Comparison of ENCODE assay signal across 36 cellular contexts in genomic region chr9:133997584-133997983, GRCh38. TPM values are rescaled to one million over a fixed set of nuclear protein-coding genes. Genes with fewer than 3 reads are reported as not detected.
DNase-seq lines count a peak whose midpoint lies in the region; ATAC-seq, FAIRE-seq and TF ChIP-seq lines count a peak whose summit lies in the region.
"Had no signal": no experiment of that assay in that cellular context is flagged by ENCODE, and none has a peak within 500 bp of the region (broad histone marks: within the 10 kb centered on the region; RNA-seq: fewer than 3 reads in every experiment).

No MANE protein-coding gene starts in this region.

- H3K36me3 ChIP-seq in HEK293 (ENCODE audit: control insufficient read depth in 2 of 2, insufficient read depth in 1 of 2, low read length in 2 of 2) (no peaks in the 10 kb centered on the region), Caco-2 (ENCODE audit: control insufficient read depth, insufficient read depth, low read length) (no peaks in the 10 kb centered on the region)
- H3K36me3 ChIP-seq: BE2C; BLaER1; BLaER1 treated with 17β-estradiol and CSF1 and Interleukin-3, amounts not matched to agents 10 nM and 100 nM had no signal

- no peak for ATAC-seq in natural killer cell treated with Interleukin-12 subunit alpha and Interleukin-12 subunit beta and Interleukin-15 and Interleukin-18, amount 100 ng/mL, for 72 hours
- no peak for ATAC-seq in natural killer cell
- ATAC-seq in GM21825 (IDR thresholded peaks at IDR 0.05; ENCODE audit: unreplicated experiment): no peak
- ATAC-seq: A549; CD8-positive, alpha-beta T cell had no signal

- H3K27me3 ChIP-seq in Caco-2 (replicated peaks; ENCODE audit: control insufficient read depth, insufficient read depth, low read length): no peaks in the 10 kb centered on the region
- H3K27me3 ChIP-seq: BE2C; BLaER1; BLaER1 treated with 17β-estradiol and CSF1 and Interleukin-3, amounts not matched to agents 10 nM and 100 nM had no signal

- no peak overlapping the region for H3K27ac Mint-ChIP-seq in natural killer cell treated with Interleukin-12 subunit alpha and Interleukin-12 subunit beta and Interleukin-15 and Interleukin-18, amount 100 ng/mL, for 72 hours
- H3K27ac Mint-ChIP-seq in natural killer cell: no peak overlapping the region
- H3K27ac Mint-ChIP-seq in Caco-2 (ENCODE audit: unreplicated experiment): no peak overlapping the region
- H3K27ac Mint-ChIP-seq: B cell; CD4-positive, alpha-beta memory T cell; CD4-positive, alpha-beta T cell; CD8-positive, alpha-beta memory T cell; CD8-positive, alpha-beta T cell had no signal

- H3K4me3 Mint-ChIP-seq in natural killer cell treated with Interleukin-12 subunit alpha and Interleukin-12 subunit beta and Interleukin-15 and Interleukin-18, amount 100 ng/mL, for 72 hours: no peak overlapping the region
- H3K4me3 Mint-ChIP-seq in natural killer cell: no peak overlapping the region
- no peak overlapping the region for H3K4me3 Mint-ChIP-seq in Caco-2 (ENCODE audit: unreplicated experiment)
- H3K4me3 Mint-ChIP-seq: B cell; CD14-positive monocyte; CD4-positive, alpha-beta T cell; CD4-positive, CD25-positive, alpha-beta regulatory T cell; CD8-positive, alpha-beta T cell had no signal

- intact Hi-C loops in natural killer cell (cut with micrococcal nuclease) (no loop called here), Caco-2 (cut with micrococcal nuclease; ENCODE audit: unreplicated experiment) (no loop called here)

- H3K27me3 Mint-ChIP-seq in natural killer cell treated with Interleukin-12 subunit alpha and Interleukin-12 subunit beta and Interleukin-15 and Interleukin-18, amount 100 ng/mL, for 72 hours: peaks cover 0 to 4% of the 10 kb centered on the region in 2 donors
- H3K27me3 Mint-ChIP-seq in natural killer cell (ENCODE audit: low read depth in 2 of 2) (peaks cover 0 to 4% of the 10 kb centered on the region in 2 donors), Caco-2 (ENCODE audit: insufficient read depth, unreplicated experiment) (no peaks in the 10 kb centered on the region)
- H3K27me3 Mint-ChIP-seq: B cell; CD4-positive, alpha-beta T cell had no signal

- H3K9me3 ChIP-seq in HEK293 (ENCODE audit: control insufficient read depth, insufficient read depth, low read depth, low read length): no peaks in the 10 kb centered on the region
- H3K9me3 ChIP-seq in Caco-2: no peaks in the 10 kb centered on the region
- H3K9me3 ChIP-seq: A549; BE2C; BLaER1; BLaER1 treated with 17β-estradiol and CSF1 and Interleukin-3, amounts not matched to agents 10 nM and 100 nM had no signal

- no peaks in the 10 kb centered on the region for H3K36me3 Mint-ChIP-seq in natural killer cell treated with Interleukin-12 subunit alpha and Interleukin-12 subunit beta and Interleukin-15 and Interleukin-18, amount 100 ng/mL, for 72 hours
- no peaks in the 10 kb centered on the region for H3K36me3 Mint-ChIP-seq in natural killer cell
- no peaks in the 10 kb centered on the region for H3K36me3 Mint-ChIP-seq in Caco-2 (ENCODE audit: insufficient read depth, unreplicated experiment)
- H3K36me3 Mint-ChIP-seq: CD14-positive monocyte; CD4-positive, alpha-beta memory T cell; CD4-positive, CD25-positive, alpha-beta regulatory T cell; CD8-positive, alpha-beta memory T cell; CD8-positive, alpha-beta T cell had no signal

- POLR2A ChIA-PET in HEK293 (lab: Yijun Ruan, JAX) (interaction anchor here (0.7 kb wide), 1 partner anchor 28 kb away, joined by 3 read pairs; the partner anchor contains the start of gene BRD3OS), Caco-2 (lab: Charles Lee) (no interaction called here)

- H3K27ac ChIP-seq in HEK293 (ENCODE audit: extremely low read depth, low read depth, low read length): no peak overlapping the region
- H3K27ac ChIP-seq: 22Rv1; A549; BLaER1; BLaER1 treated with 17β-estradiol and CSF1 and Interleukin-3, amounts not matched to agents 10 nM and 100 nM; C4-2B had no signal

- H3K4me1 Mint-ChIP-seq in natural killer cell treated with Interleukin-12 subunit alpha and Interleukin-12 subunit beta and Interleukin-15 and Interleukin-18, amount 100 ng/mL, for 72 hours (ENCODE audit: low read depth in 2 of 2): no peaks in the 10 kb centered on the region
- H3K4me1 Mint-ChIP-seq in natural killer cell (peaks cover 0 to 7% of the 10 kb centered on the region in 2 donors), Caco-2 (ENCODE audit: low read depth, unreplicated experiment) (no peaks in the 10 kb centered on the region)

- no TSS peak for BruUV-seq in Caco-2 (replicated peaks; lab: Mats Ljungman, UMichigan)

- no peaks in the 10 kb centered on the region for H3K9me3 Mint-ChIP-seq in natural killer cell treated with Interleukin-12 subunit alpha and Interleukin-12 subunit beta and Interleukin-15 and Interleukin-18, amount 100 ng/mL, for 72 hours
- H3K9me3 Mint-ChIP-seq in natural killer cell: no peaks in the 10 kb centered on the region
- H3K9me3 Mint-ChIP-seq in Caco-2 (ENCODE audit: unreplicated experiment): no peaks in the 10 kb centered on the region
- H3K9me3 Mint-ChIP-seq: CD14-positive monocyte; CD4-positive, alpha-beta memory T cell; CD4-positive, alpha-beta T cell; CD8-positive, alpha-beta memory T cell; CD8-positive, alpha-beta T cell had no signal

- H3K4me1 ChIP-seq in HEK293 (ENCODE audit: control insufficient read depth, insufficient read depth, low read length) (peaks cover 6% of the 10 kb centered on the region; the same call in 1 of the 2 replicates), Caco-2 (peaks cover 13% of the 10 kb centered on the region)

- TF ChIP-seq CTCF in natural killer cell (IDR thresholded peaks at IDR 0.05) (no peak), HEK293 (tag by site-specific recombination; IDR thresholded peaks at IDR 0.05) (no peak), Caco-2 (IDR thresholded peaks at IDR 0.05; ENCODE audit: insufficient read depth in 1 of 2, low read depth in 1 of 2, low read length in 1 of 2, severe bottlenecking in 1 of 2, unreplicated experiment in 1 of 2) (no peak)

- CTCF ChIA-PET in HEK293 (lab: Yijun Ruan, JAX) (interaction anchor here (0.6 to 5.4 kb wide), 4 partner anchors 204 to 583 kb away, joined by 3 to 200 read pairs (median 70); no protein-coding TSS in a partner anchor), Caco-2 (lab: Charles Lee) (no interaction called here)

- FAIRE-seq in urothelium cell line (lab: Jason Lieb, UNC): peak; percentile 58
- FAIRE-seq in GM19239 (lab: Jason Lieb, UNC): no peak
- FAIRE-seq: A204.1, A549, D721Med had no signal

- DNase-seq in natural killer cell treated with Interleukin-12 subunit alpha and Interleukin-12 subunit beta and Interleukin-15 and Interleukin-18, amount 100 ng/mL, for 72 hours (ENCODE audit: low spot score): peak; percentile 1
- no peak for DNase-seq in natural killer cell
- peak; percentile 10 for DNase-seq in D341Med (ENCODE audit: low spot score)
- DNase-seq in urothelium cell line (ENCODE audit: low spot score): no peak
- DNase-seq in GM19239 (ENCODE audit: insufficient read length, low spot score): no peak
- no peak for DNase-seq in Caco-2
- DNase-seq: 8988T; ACHN; AML-193; BE2C; C1 segment of cervical spinal cord; Calu3; CD4-positive, alpha-beta memory T cell; CD4-positive, alpha-beta T cell; CD4-positive, CD25-positive, alpha-beta regulatory T cell; CD8-positive, alpha-beta memory T cell; CD8-positive, alpha-beta T cell; COR-L47; DMS 273 treated with DMSO at 0.1 percent for 48 hours; DMS153; DMS53; DMS79; DMS79 treated with DMSO at 0.1 percent for 48 hours; DND-41; EL had no signal

- H3K4me3 ChIP-seq in HEK293 (ENCODE audit: low read depth, low read length) (no peak overlapping the region), Caco-2 (ENCODE audit: low read depth, low read length) (no peak overlapping the region)
- H3K4me3 ChIP-seq: A549; BLaER1; BLaER1 treated with 17β-estradiol and CSF1 and Interleukin-3, amounts not matched to agents 10 nM and 100 nM had no signal

TF ChIP-seq in HEK293, 187 proteins besides CTCF, POLR2A, EP300 and RAD21 (continues in another document):
- TF ChIP-seq ZNF600 (tag by site-specific recombination; IDR thresholded peaks at IDR 0.05) (no peak), ZNF366 (tag by site-specific recombination; conservative IDR thresholded peaks at IDR 0.05) (peak; percentile 96), ZFHX2 (tag by site-specific recombination; conservative IDR thresholded peaks at IDR 0.05) (no peak)

RNA-seq across cellular contexts. Expression of gene VAV2, which starts 5.5 kb away (rescaled TPM):
- total RNA-seq in natural killer cell treated with Interleukin-12 subunit alpha and Interleukin-12 subunit beta and Interleukin-15 and Interleukin-18, amount 100 ng/mL, for 72 hours: 1 to 10 TPM; 1.9 to 6.7 TPM
- total RNA-seq in natural killer cell (1 to 10 TPM; 3.9 to 5.1 (median 4.8) TPM), Caco-2 (2022) (51.8 and 55.3 TPM in 2 replicates)

RNA-seq across cellular contexts. Expression of gene BRD3OS, which starts 27.7 kb away (rescaled TPM):
- 10 to 100 TPM in 1 of 2 donors, 1 to 10 TPM in 1; 9.6 to 10.7 TPM for total RNA-seq in natural killer cell treated with Interleukin-12 subunit alpha and Interleukin-12 subunit beta and Interleukin-15 and Interleukin-18, amount 100 ng/mL, for 72 hours
- total RNA-seq in natural killer cell (1 to 10 TPM; 5.5 to 6.8 (median 6.5) TPM), Caco-2 (2022) (9.1 and 9.4 TPM in 2 replicates)

Comparison
In these comparisons a context has a peak if more than half of its experiments do, and no peak if none do; other contexts are left out.
1. DNase-seq: peak in natural killer cell treated with Interleukin-12 subunit alpha and Interleukin-12 subunit beta and Interleukin-15 and Interleukin-18, amount 100 ng/mL, for 72 hours (single experiment) and D341Med (single experiment); none in natural killer cell (single experiment), urothelium cell line (single experiment), GM19239 (single experiment) and Caco-2 (0 of 2).